ENCODE assay signal across 7 cellular contexts in genomic region chr1:112704908-112705627, GRCh38. TPM values are rescaled to one million over a fixed set of nuclear protein-coding genes. Genes with fewer than 3 reads are reported as not detected.
DNase-seq lines count a peak whose midpoint lies in the region; ATAC-seq and TF ChIP-seq lines count a peak whose summit lies in the region.

No MANE protein-coding gene starts in this region.

- H3K27ac ChIP-seq in PC-3 (ENCODE audit: low read length) (peak overlapping the region; percentile 97), heart right ventricle (peak overlapping the region; percentile 81 to 100 (median 94))

- no peaks in the 10 kb centered on the region for H3K9me2 ChIP-seq in PC-3 (replicated peaks; ENCODE audit: low read length)

- whole genome bisulfite sequencing in heart right ventricle, 2 donors, result 6 to 15% methylated on average over 13 of the region's 13 CpGs

- H3K9ac ChIP-seq in PC-3 (ENCODE audit: low read length), result peak overlapping the region; percentile 97

- H3K4me3 ChIP-seq in PC-3 (ENCODE audit: low read length) (peak overlapping the region; percentile 97), heart right ventricle (peak overlapping the region; percentile 82 to 100 (median 98))

- peak overlapping the region; percentile 95 for H3K27ac Mint-ChIP-seq in progenitor cell of endocrine pancreas

- peaks cover 27% of the 10 kb centered on the region for H3K27me3 Mint-ChIP-seq in progenitor cell of endocrine pancreas

- BruUV-seq in PC-3 (replicated peaks; lab: Mats Ljungman, UMichigan), result no TSS peak

- H2AFZ ChIP-seq in PC-3 (ENCODE audit: low read length), result no peak overlapping the region

- H3K9me3 Mint-ChIP-seq in progenitor cell of endocrine pancreas (ENCODE audit: low read depth), result no peaks in the 10 kb centered on the region

- H3K9me3 ChIP-seq in PC-3 (ENCODE audit: low read length) (no peaks in the 10 kb centered on the region), heart right ventricle (no peaks in the 10 kb centered on the region)

- H3K36me3 ChIP-seq in PC-3 (ENCODE audit: low read depth, low read length) (peaks cover 10% of the 10 kb centered on the region; the same call in 1 of the 2 replicates), heart right ventricle (peaks cover 0 to 42% (median 17%) of the 10 kb centered on the region in 9 donors)

- TF ChIP-seq CTCF in PC-3 (conservative IDR thresholded peaks at IDR 0.05; ENCODE audit: low read depth, low read length) (no peak), heart right ventricle (IDR thresholded peaks at IDR 0.05) (no peak), progenitor cell of endocrine pancreas (IDR thresholded peaks at IDR 0.05; ENCODE audit: unreplicated experiment) (no peak)

- H3K4me1 ChIP-seq in PC-3 (ENCODE audit: insufficient read depth, low read length) (peaks cover 60% of the 10 kb centered on the region), heart right ventricle (peaks cover 24 to 67% (median 64%) of the 10 kb centered on the region in 9 donors)

- peak overlapping the region; percentile 67 for H3K4me3 Mint-ChIP-seq in progenitor cell of endocrine pancreas (ENCODE audit: low read depth)

- DNase-seq in GDM1 (lab: John Stamatoyannopoulos, UW) (peak; percentile 91), HPDE6-E6E7 (ENCODE audit: extremely low spot score) (peak; percentile 91), PC-3 (peak; percentile 97), amniotic epithelial cell (ENCODE audit: low read depth) (peak; percentile 93), heart right ventricle (peak; percentile 85 to 96), progenitor cell of endocrine pancreas (ENCODE audit: low spot score, unreplicated experiment) (peak; percentile 57)

- H3F3A ChIP-seq in PC-3 (ENCODE audit: low read length, unreplicated experiment), result peaks cover 3% of the 10 kb centered on the region

- peak overlapping the region; percentile 98 for H3K4me2 ChIP-seq in PC-3 (ENCODE audit: low read length)

- H4K20me1 ChIP-seq in PC-3 (ENCODE audit: low read length), result no peaks in the 10 kb centered on the region

- H3K4me1 Mint-ChIP-seq in progenitor cell of endocrine pancreas (ENCODE audit: low read depth), result peaks cover 33% of the 10 kb centered on the region

- intact Hi-C loops in PC-3 (cut with micrococcal nuclease), result loop anchor here (1.0 to 5.0 kb wide), 2 partner anchors 203 to 314 kb away; no protein-coding TSS in a partner anchor
- intact Hi-C loops in heart right ventricle (cut with DNase I), result loop anchor here in 9 of 10 donors (2.0 to 10.0 kb wide), 10 partner anchors 30 to 970 kb away; partner anchors contain the start of genes CAPZA1 (in 1 of the 9), CTTNBP2NL (in 1 of the 9), INKA2 (in 1 of the 9) and MOV10 (in 1 of the 9)

- peak; percentile 57 for ATAC-seq in GM21381 (IDR thresholded peaks at IDR 0.05; ENCODE audit: unreplicated experiment)
- peak; percentile 60 for ATAC-seq in PC-3
- ATAC-seq in heart right ventricle, result peak; percentile 52 to 76 (median 66)

- POLR2A ChIA-PET in PC-3 (lab: Charles Lee; ENCODE audit: unreplicated experiment), result interaction anchor here (0.6 to 1.4 kb wide), 2 partner anchors 31 to 142 kb away, joined by 4 read pairs; partner anchors contain the start of gene MOV10

- peaks cover 49% of the 10 kb centered on the region for H3K79me2 ChIP-seq in PC-3 (ENCODE audit: low read length)

- CTCF ChIA-PET in PC-3 (lab: Charles Lee), result interaction anchor here (0.5 to 1.3 kb wide), 5 partner anchors 23 to 434 kb away, joined by 3 to 5 read pairs (median 4); no protein-coding TSS in a partner anchor

- H3K36me3 Mint-ChIP-seq in progenitor cell of endocrine pancreas (ENCODE audit: insufficient read depth), result peaks cover 8% of the 10 kb centered on the region

- no peaks in the 10 kb centered on the region for H3K27me3 ChIP-seq in PC-3 (ENCODE audit: low read length)
- no peaks in the 10 kb centered on the region for H3K27me3 ChIP-seq in heart right ventricle

RNA-seq across cellular contexts. Expression of gene RHOC, which starts 1.9 kb away (rescaled TPM):
- 399 and 405 TPM in 2 replicates for total RNA-seq in PC-3 (2014; rRNA removed)
- 100 to 1,000 TPM; 115 to 225 (median 158) TPM for total RNA-seq in heart right ventricle
- polyA plus RNA-seq in heart right ventricle, result 100 to 1,000 TPM; 156 to 408 TPM
- total RNA-seq in progenitor cell of endocrine pancreas, result 87.3 and 97.3 TPM in 2 replicates

RNA-seq across cellular contexts. Expression of gene PPM1J, which starts 10.1 kb away (rescaled TPM):
- total RNA-seq in PC-3 (2014; rRNA removed) (0.80 and 1.4 TPM in 2 replicates), heart right ventricle (10 to 100 TPM in 1 of 10 donors, 1 to 10 TPM in 9; 5.8 to 11.0 (median 8.5) TPM), progenitor cell of endocrine pancreas (0.43 and 0.71 TPM in 2 replicates)
- polyA plus RNA-seq in heart right ventricle, result 1 to 10 TPM; 2.4 to 8.4 TPM

RNA-seq across cellular contexts. Expression of gene MOV10, which starts 30.6 kb away (rescaled TPM):
- total RNA-seq in PC-3 (2014; rRNA removed) (68.5 and 71.6 TPM in 2 replicates), heart right ventricle (10 to 100 TPM in 8 of 10 donors, 1 to 10 TPM in 2; 6.3 to 25.8 (median 13.9) TPM), progenitor cell of endocrine pancreas (128 and 137 TPM in 2 replicates)
- 10 to 100 TPM; 17.8 to 69.4 TPM for polyA plus RNA-seq in heart right ventricle

Comparison
In these comparisons a context has a peak if more than half of its experiments do, and no peak if none do; other contexts are left out.
1. Peak in every context shown above with its lines: DNase-seq, ATAC-seq, H3K4me3 ChIP-seq and H3K27ac ChIP-seq.